ENCODE assay signal across 14 cellular contexts in the genomic region with DNA sequence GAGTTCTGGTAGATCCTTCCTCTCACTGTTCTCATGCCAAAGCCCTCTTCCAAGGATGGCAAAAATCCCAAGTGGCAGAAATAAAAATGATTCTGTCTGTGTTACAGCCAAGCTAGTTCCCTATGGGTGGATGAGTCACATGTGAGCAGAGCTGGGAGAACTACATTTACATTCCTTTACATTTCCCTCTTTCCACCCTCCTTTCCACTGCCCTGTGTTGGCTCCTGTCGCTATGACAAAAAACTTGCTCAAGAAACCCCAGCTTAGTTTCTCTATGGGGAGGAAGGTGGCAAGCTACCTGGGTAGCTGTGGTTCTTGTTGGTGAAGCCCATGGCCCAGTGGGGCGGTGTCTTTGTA. TPM values are rescaled to one million over a fixed set of nuclear protein-coding genes. Genes with fewer than 3 reads are reported as not detected.
DNase-seq lines count a peak whose midpoint lies in the region; ATAC-seq and TF ChIP-seq lines count a peak whose summit lies in the region.
"Had no signal": no experiment of that assay in that cellular context is flagged by ENCODE, and none has a peak within 500 bp of the region (broad histone marks: within the 10 kb centered on the region; RNA-seq: fewer than 3 reads in every experiment).

No MANE protein-coding gene starts in this region.

- 0 out of 2 replicates have a peak overlapping the region, but pooled peaks have one; percentile 21 for H2AFZ ChIP-seq in PC-9

- peaks cover 23% of the 10 kb centered on the region for H3F3A ChIP-seq in PC-9 (ENCODE audit: insufficient read depth, low read depth)

- H3K9me3 ChIP-seq in PC-9 (ENCODE audit: insufficient read depth, low read depth) (no peaks in the 10 kb centered on the region), mesodermal cell (ENCODE audit: control insufficient read depth, low read length) (no peaks in the 10 kb centered on the region), left lung (no peaks in the 10 kb centered on the region)
- H3K9me3 ChIP-seq: sigmoid colon had no signal

- peaks cover 7% of the 10 kb centered on the region for H3K27me3 Mint-ChIP-seq in activated T-helper 2 cell treated with anti-CD3 and anti-CD28 coated beads, Interferon-gamma antibody, Interleukin-2, Interleukin-4, amounts not matched to agents 10 μg/mL and 5 μg/mL and 100 μg/mL, durations not matched to agents 14 hours and 24 hours and 36 hours (ENCODE audit: low read depth)
- H3K27me3 Mint-ChIP-seq: activated CD4-positive, alpha-beta memory T cell treated with anti-CD3 and anti-CD28 coated beads for 36 hours; CD8-positive, alpha-beta memory T cell; T-cell had no signal

- no peaks in the 10 kb centered on the region for H3K79me2 ChIP-seq in PC-9 (ENCODE audit: low read depth)

- H3K4me1 ChIP-seq in PC-9 (replicated peaks; ENCODE audit: insufficient read depth), result peaks cover 20% of the 10 kb centered on the region
- peaks cover 13% of the 10 kb centered on the region for H3K4me1 ChIP-seq in mesodermal cell (ENCODE audit: control insufficient read depth, insufficient read depth, low read length, poor library complexity, severe bottlenecking)
- no peaks in the 10 kb centered on the region for H3K4me1 ChIP-seq in left lung

- H3K36me3 ChIP-seq in PC-9 (ENCODE audit: low read depth) (no peaks in the 10 kb centered on the region), mesodermal cell (ENCODE audit: control insufficient read depth, insufficient read depth, low read length) (no peaks in the 10 kb centered on the region), left lung (no peaks in the 10 kb centered on the region)
- H3K36me3 ChIP-seq: sigmoid colon had no signal

- CTCF ChIA-PET in PC-9 (lab: Charles Lee), result interaction anchor here (0.6 to 1.0 kb wide), 3 partner anchors 10 to 80 kb away, joined by 3 read pairs; partner anchors contain the start of gene DDB2

- peak; percentile 77 for DNase-seq in EL
- peak; percentile 61 to 89 for DNase-seq in PC-9
- peak; percentile 87 for DNase-seq in epithelial cell of esophagus (ENCODE audit: low read depth)
- no peak for DNase-seq in left lung
- no peak for DNase-seq in activated T-helper 2 cell treated with anti-CD3 and anti-CD28 coated beads, Interferon-gamma antibody, Interleukin-2, Interleukin-4, amounts not matched to agents 10 μg/mL and 5 μg/mL and 100 μg/mL, durations not matched to agents 14 hours and 24 hours and 36 hours (ENCODE audit: low spot score)
- no peak for DNase-seq in DMS153 (lab: John Stamatoyannopoulos, UW)
- DNase-seq: activated CD4-positive, alpha-beta memory T cell treated with anti-CD3 and anti-CD28 coated beads for 36 hours; CD8-positive, alpha-beta memory T cell; sigmoid colon; T-cell had no signal

- H3K36me3 Mint-ChIP-seq in activated T-helper 2 cell treated with anti-CD3 and anti-CD28 coated beads, Interferon-gamma antibody, Interleukin-2, Interleukin-4, amounts not matched to agents 10 μg/mL and 5 μg/mL and 100 μg/mL, durations not matched to agents 14 hours and 24 hours and 36 hours (ENCODE audit: low read depth), result no peaks in the 10 kb centered on the region
- H3K36me3 Mint-ChIP-seq: activated CD4-positive, alpha-beta memory T cell treated with anti-CD3 and anti-CD28 coated beads for 36 hours; activated naive CD4-positive, alpha-beta T cell treated with anti-CD3 and anti-CD28 coated beads, Interleukin-2, amount 50 U/mL, for 72 hours; CD8-positive, alpha-beta memory T cell; T-cell had no signal

- POLR2A ChIA-PET in PC-9 (lab: Charles Lee; ENCODE audit: unreplicated experiment), result interaction anchor here (0.6 to 2.4 kb wide), 7 partner anchors 10 to 44 kb away, joined by 3 to 39 read pairs (median 10); partner anchors contain the start of genes ACP2 and DDB2

- H3K4me3 ChIP-seq in PC-9 (no peak overlapping the region), epithelial cell of esophagus (ENCODE audit: low read length) (no peak overlapping the region), mesodermal cell (ENCODE audit: extremely low read depth, insufficient read depth, low read length, poor library complexity, severe bottlenecking) (no peak overlapping the region), left lung (no peak overlapping the region)
- H3K4me3 ChIP-seq: GM12878, sigmoid colon had no signal

- TF ChIP-seq CTCF in PC-9 (conservative IDR thresholded peaks at IDR 0.05), result no peak
- TF ChIP-seq CTCF in epithelial cell of esophagus (IDR thresholded peaks at IDR 0.05; ENCODE audit: insufficient read depth, low read depth, low read length, missing control alignments), result no peak
- no peak for TF ChIP-seq CTCF in left lung (IDR thresholded peaks at IDR 0.05)

- H4K20me1 ChIP-seq in PC-9 (ENCODE audit: insufficient read depth), result no peaks in the 10 kb centered on the region

- H3K4me1 Mint-ChIP-seq in activated T-helper 2 cell treated with anti-CD3 and anti-CD28 coated beads, Interferon-gamma antibody, Interleukin-2, Interleukin-4, amounts not matched to agents 10 μg/mL and 5 μg/mL and 100 μg/mL, durations not matched to agents 14 hours and 24 hours and 36 hours (ENCODE audit: low read depth), result peaks cover 4% of the 10 kb centered on the region
- H3K4me1 Mint-ChIP-seq: CD8-positive, alpha-beta memory T cell; T-cell had no signal

- no TSS peak for BruUV-seq in PC-9 (replicated peaks; lab: Mats Ljungman, UMichigan)

- no peaks in the 10 kb centered on the region for H3K9me2 ChIP-seq in PC-9 (ENCODE audit: insufficient read depth)

- H3K27me3 ChIP-seq in PC-9 (ENCODE audit: insufficient read depth, low read depth) (no peaks in the 10 kb centered on the region), left lung (no peaks in the 10 kb centered on the region)
- H3K27me3 ChIP-seq: sigmoid colon had no signal

- no peak overlapping the region for H3K27ac Mint-ChIP-seq in activated T-helper 2 cell treated with anti-CD3 and anti-CD28 coated beads, Interferon-gamma antibody, Interleukin-2, Interleukin-4, amounts not matched to agents 10 μg/mL and 5 μg/mL and 100 μg/mL, durations not matched to agents 14 hours and 24 hours and 36 hours
- H3K27ac Mint-ChIP-seq: activated CD4-positive, alpha-beta memory T cell treated with anti-CD3 and anti-CD28 coated beads for 36 hours; activated naive CD4-positive, alpha-beta T cell treated with anti-CD3 and anti-CD28 coated beads, Interleukin-2, amount 50 U/mL, for 72 hours; CD8-positive, alpha-beta memory T cell; T-cell had no signal

- peak overlapping the region; percentile 70 for H3K27ac ChIP-seq in PC-9
- H3K27ac ChIP-seq in mesodermal cell (ENCODE audit: low read depth, low read length, severe bottlenecking), result peak overlapping the region; percentile 13
- no peak overlapping the region for H3K27ac ChIP-seq in left lung

- ATAC-seq in left lung (no peak), HG03097 (IDR thresholded peaks at IDR 0.05; ENCODE audit: low FRiP score, unreplicated experiment) (no peak)
- ATAC-seq: activated naive CD4-positive, alpha-beta T cell treated with anti-CD3 and anti-CD28 coated beads, Interleukin-2, amount 50 U/mL, for 72 hours; GM12878; T-cell had no signal

- intact Hi-C loops in PC-9 (cut with micrococcal nuclease; ENCODE audit: unreplicated experiment) (loop anchor here (1.0 kb wide), 2 partner anchors 10 kb away; partner anchors contain the start of gene DDB2), left lung (cut with DNase I) (no loop called here)
- intact Hi-C loops in activated T-helper 2 cell treated with anti-CD3 and anti-CD28 coated beads, Interferon-gamma antibody, Interleukin-2, Interleukin-4, amounts not matched to agents 10 μg/mL and 5 μg/mL and 100 μg/mL, durations not matched to agents 14 hours and 24 hours and 36 hours (cut with micrococcal nuclease), result no loop called here

- H3K4me2 ChIP-seq in PC-9, result peak overlapping the region; percentile 51

- H3K9me3 Mint-ChIP-seq in activated T-helper 2 cell treated with anti-CD3 and anti-CD28 coated beads, Interferon-gamma antibody, Interleukin-2, Interleukin-4, amounts not matched to agents 10 μg/mL and 5 μg/mL and 100 μg/mL, durations not matched to agents 14 hours and 24 hours and 36 hours, result no peaks in the 10 kb centered on the region
- H3K9me3 Mint-ChIP-seq: activated CD4-positive, alpha-beta memory T cell treated with anti-CD3 and anti-CD28 coated beads for 36 hours; activated naive CD4-positive, alpha-beta T cell treated with anti-CD3 and anti-CD28 coated beads, Interleukin-2, amount 50 U/mL, for 72 hours; CD8-positive, alpha-beta memory T cell; T-cell had no signal

- H3K4me3 Mint-ChIP-seq in activated T-helper 2 cell treated with anti-CD3 and anti-CD28 coated beads, Interferon-gamma antibody, Interleukin-2, Interleukin-4, amounts not matched to agents 10 μg/mL and 5 μg/mL and 100 μg/mL, durations not matched to agents 14 hours and 24 hours and 36 hours (ENCODE audit: low read depth), result no peak overlapping the region
- H3K4me3 Mint-ChIP-seq: activated CD4-positive, alpha-beta memory T cell treated with anti-CD3 and anti-CD28 coated beads for 36 hours; CD8-positive, alpha-beta memory T cell; T-cell had no signal

- no CpG with 5 or more reads among the region's 2 CpGs for WGBS in mesodermal cell (ENCODE audit: insufficient coverage in 2 of 2), 2 experiments

RNA-seq across cellular contexts. Expression of gene DDB2, which starts 10.2 kb away (rescaled TPM):
- total RNA-seq in PC-9 (2021) (72.3 and 85.2 TPM in 2 replicates), left lung (10 to 100 TPM; 32.0 to 33.1 TPM)
- 114 TPM for polyA plus RNA-seq in mesodermal cell (2013, experiment 1 of 2)
- polyA plus RNA-seq in mesodermal cell (2013, experiment 2 of 2), result 85.5 TPM
- 158 and 161 TPM in 2 replicates for total RNA-seq in activated T-helper 2 cell treated with anti-CD3 and anti-CD28 coated beads, Interferon-gamma antibody, Interleukin-2, Interleukin-4, amounts not matched to agents 10 μg/mL and 5 μg/mL and 100 μg/mL, durations not matched to agents 14 hours and 24 hours and 36 hours

RNA-seq across cellular contexts. Expression of gene PACSIN3, which starts 18.4 kb away (rescaled TPM):
- total RNA-seq in PC-9 (2021) (113 and 114 TPM in 2 replicates), left lung (10 to 100 TPM; 32.9 to 44.2 TPM)
- polyA plus RNA-seq in mesodermal cell (2013, experiment 1 of 2), result 41.8 TPM
- 39.0 TPM for polyA plus RNA-seq in mesodermal cell (2013, experiment 2 of 2)
- 21.4 and 22.2 TPM in 2 replicates for total RNA-seq in activated T-helper 2 cell treated with anti-CD3 and anti-CD28 coated beads, Interferon-gamma antibody, Interleukin-2, Interleukin-4, amounts not matched to agents 10 μg/mL and 5 μg/mL and 100 μg/mL, durations not matched to agents 14 hours and 24 hours and 36 hours
- polyA plus RNA-seq: CD8-positive, alpha-beta memory T cell had no signal

RNA-seq across cellular contexts. Expression of gene ARFGAP2, which starts 27.9 kb away (rescaled TPM):
- total RNA-seq in PC-9 (2021) (122 and 130 TPM in 2 replicates), left lung (10 to 100 TPM; 79.1 to 86.3 TPM)
- polyA plus RNA-seq in mesodermal cell (2013, experiment 1 of 2), result 43.9 TPM
- polyA plus RNA-seq in mesodermal cell (2013, experiment 2 of 2), result 48.0 TPM
- total RNA-seq in activated T-helper 2 cell treated with anti-CD3 and anti-CD28 coated beads, Interferon-gamma antibody, Interleukin-2, Interleukin-4, amounts not matched to agents 10 μg/mL and 5 μg/mL and 100 μg/mL, durations not matched to agents 14 hours and 24 hours and 36 hours, result 98.6 and 104 TPM in 2 replicates

RNA-seq across cellular contexts. Expression of gene ACP2, which starts 44.0 kb away (rescaled TPM):
- 20.4 and 24.1 TPM in 2 replicates for total RNA-seq in PC-9 (2021)
- polyA plus RNA-seq in mesodermal cell (2013, experiment 1 of 2), result 29.3 TPM
- polyA plus RNA-seq in mesodermal cell (2013, experiment 2 of 2), result 26.2 TPM
- total RNA-seq in left lung, result 10 to 100 TPM; 41.5 to 59.9 TPM
- 23.2 and 24.5 TPM in 2 replicates for total RNA-seq in activated T-helper 2 cell treated with anti-CD3 and anti-CD28 coated beads, Interferon-gamma antibody, Interleukin-2, Interleukin-4, amounts not matched to agents 10 μg/mL and 5 μg/mL and 100 μg/mL, durations not matched to agents 14 hours and 24 hours and 36 hours

RNA-seq across cellular contexts. Expression of gene NR1H3, which starts 53.2 kb away (rescaled TPM):
- total RNA-seq in PC-9 (2021) (71.5 and 90.4 TPM in 2 replicates), left lung (10 to 100 TPM; 39.7 to 66.9 TPM)
- polyA plus RNA-seq in mesodermal cell (2013, experiment 1 of 2), result 21.7 TPM
- 18.3 TPM for polyA plus RNA-seq in mesodermal cell (2013, experiment 2 of 2)
- total RNA-seq in activated T-helper 2 cell treated with anti-CD3 and anti-CD28 coated beads, Interferon-gamma antibody, Interleukin-2, Interleukin-4, amounts not matched to agents 10 μg/mL and 5 μg/mL and 100 μg/mL, durations not matched to agents 14 hours and 24 hours and 36 hours, result 10.8 and 11.4 TPM in 2 replicates

Comparison
In these comparisons a context has a peak if more than half of its experiments do, and no peak if none do; other contexts are left out.
1. DNase-seq: peak in EL (single experiment), PC-9 (2 of 2) and epithelial cell of esophagus (single experiment); none in left lung (0 of 2), activated T-helper 2 cell treated with anti-CD3 and anti-CD28 coated beads, Interferon-gamma antibody, Interleukin-2, Interleukin-4, amounts not matched to agents 10 μg/mL and 5 μg/mL and 100 μg/mL, durations not matched to agents 14 hours and 24 hours and 36 hours (single experiment) and DMS153 (single experiment).
2. H3K27ac ChIP-seq: peak in PC-9 (single experiment) and mesodermal cell (single experiment); none in left lung (0 of 2).